9 cellular contexts compared by ENCODE assay signal in genomic region chrX:123976671-123977316, GRCh38. TPM values are rescaled to one million over a fixed set of nuclear protein-coding genes. Genes with fewer than 3 reads are reported as not detected.
DNase-seq lines count a peak whose midpoint lies in the region; ATAC-seq and TF ChIP-seq lines count a peak whose summit lies in the region.
"Had no signal": no experiment of that assay in that cellular context is flagged by ENCODE, and none has a peak within 500 bp of the region (broad histone marks: within the 10 kb centered on the region; RNA-seq: fewer than 3 reads in every experiment).

No MANE protein-coding gene starts in this region.

- H2BK12ac ChIP-seq in H9 (ENCODE audit: insufficient read length, low read depth, low read length) = no peak overlapping the region

- H2AK5ac ChIP-seq in H9 (ENCODE audit: insufficient read length, low read length) = no peak overlapping the region

- H2BK120ac ChIP-seq in H9 (ENCODE audit: low read depth, low read length, poor library complexity, severe bottlenecking) = no peak overlapping the region

- no peak overlapping the region for H3K23ac ChIP-seq in H9 (ENCODE audit: insufficient read length, low read depth, low read length)

- H3K9me3 ChIP-seq in H9 (ENCODE audit: control insufficient read depth, low read depth, low read length) = no peaks in the 10 kb centered on the region
- H3K9me3 ChIP-seq in T-helper 17 cell (ENCODE audit: control insufficient read depth, low read length, poor library complexity, severe bottlenecking) = no peaks in the 10 kb centered on the region
- H3K9me3 ChIP-seq: transverse colon had no signal

- H3K4me3 Mint-ChIP-seq in H9 (no peak overlapping the region), T-helper 17 cell (peak overlapping the region; percentile 33)

- H2BK20ac ChIP-seq in H9 (ENCODE audit: low read depth, low read length, poor library complexity, severe bottlenecking) = no peak overlapping the region

- TF ChIP-seq CTCF in H9 (conservative IDR thresholded peaks at IDR 0.05) = 0 out of 3 replicates have a peak, but pooled peaks have one; percentile 13

- no peak overlapping the region for H2BK5ac ChIP-seq in H9 (ENCODE audit: insufficient read length, low read length)

- H3K14ac ChIP-seq in H9 (ENCODE audit: insufficient read depth, low read length) = no peak overlapping the region

- no peaks in the 10 kb centered on the region for H3K23me2 ChIP-seq in H9 (ENCODE audit: insufficient read length, low read depth, low read length, poor library complexity, severe bottlenecking)

- no peak overlapping the region for H3K4ac ChIP-seq in H9 (ENCODE audit: low read depth, low read length)

- no peaks in the 10 kb centered on the region for H3K79me1 ChIP-seq in H9 (ENCODE audit: insufficient read depth, low read depth, low read length, poor library complexity, severe bottlenecking)

- no peak overlapping the region for H3K56ac ChIP-seq in H9 (ENCODE audit: insufficient read length, low read depth, low read length)

- 0 out of 7 replicates have a peak overlapping the region, but pooled peaks of 1 of the 3 experiments have one; percentile 16 for H3K27ac Mint-ChIP-seq in H9
- peak overlapping the region; percentile 2 for H3K27ac Mint-ChIP-seq in T-helper 17 cell

- no peak overlapping the region for H2BK15ac ChIP-seq in H9 (ENCODE audit: low read depth, low read length)

- DNase-seq in AG08395 (ENCODE audit: low spot score) = peak; percentile 7
- no peak for DNase-seq in H9
- DNase-seq in T-helper 17 cell = no peak
- DNase-seq in hepatic stellate cell (ENCODE audit: low spot score) = peak; percentile 23
- DNase-seq in foreskin melanocyte = no peak
- DNase-seq: transverse colon had no signal

- H3K27me3 Mint-ChIP-seq in H9 (ENCODE audit: low read depth) = no peaks in the 10 kb centered on the region; the same call in 1 of the 2 replicates
- H3K27me3 Mint-ChIP-seq in T-helper 17 cell = no peaks in the 10 kb centered on the region

- H4K8ac ChIP-seq in H9 (replicated peaks; ENCODE audit: insufficient read length, low read depth, low read length) = no peak overlapping the region

- no peak overlapping the region for H2AFZ ChIP-seq in H9 (ENCODE audit: low read length)

- H3K4me1 ChIP-seq in H9 (ENCODE audit: insufficient read depth, low read length) = no peaks in the 10 kb centered on the region

- no peak overlapping the region for H3T11ph ChIP-seq in H9 (ENCODE audit: low read length)

- H3K18ac ChIP-seq in H9 (ENCODE audit: insufficient read length, low read depth, low read length) = no peak overlapping the region

- no peak overlapping the region for H3K4me2 ChIP-seq in H9 (ENCODE audit: insufficient read depth, insufficient read length, low read length)

- peaks cover 0 to 33% of the 10 kb centered on the region in 2 experiments; a peak in 2 of 5 replicates for H3K9me3 Mint-ChIP-seq in H9

- H4K5ac ChIP-seq in H9 (ENCODE audit: insufficient read length, low read depth, low read length) = no peak overlapping the region

- H4K20me1 ChIP-seq in H9 (ENCODE audit: control insufficient read depth, insufficient read depth, insufficient read length) = no peaks in the 10 kb centered on the region

- H3K79me2 ChIP-seq in H9 (ENCODE audit: insufficient read depth, low read length) = peaks cover 23% of the 10 kb centered on the region; the same call in 1 of the 2 replicates

- ATAC-seq in T-helper 17 cell (peak; percentile 45), GM19351 (IDR thresholded peaks at IDR 0.05; ENCODE audit: unreplicated experiment) (no peak), GM21390 (IDR thresholded peaks at IDR 0.05; ENCODE audit: unreplicated experiment) (no peak), HG03457 (IDR thresholded peaks at IDR 0.05; ENCODE audit: unreplicated experiment) (no peak)

- no CpG with 5 or more reads among the region's 1 CpG for WGBS in H9 (ENCODE audit: extremely low coverage, insufficient read length, low lambda C conversion rate)

- no peak overlapping the region for H4K91ac ChIP-seq in H9 (ENCODE audit: insufficient read length, low read depth, low read length)

- H3K4me1 Mint-ChIP-seq in H9 (peaks cover 16 to 18% of the 10 kb centered on the region in 2 experiments), T-helper 17 cell (peaks cover 28% of the 10 kb centered on the region)

- H3K27me3 ChIP-seq in H9 (ENCODE audit: insufficient read depth, low read length) = no peaks in the 10 kb centered on the region
- H3K27me3 ChIP-seq: transverse colon had no signal

- H3K27ac ChIP-seq in H9 (ENCODE audit: insufficient read length, low read depth, low read length) = no peak overlapping the region

- H3K36me3 Mint-ChIP-seq in H9 (ENCODE audit: insufficient read depth in 1 of 3, low read depth in 3 of 3) (peaks cover 0 to 3% (median 1%) of the 10 kb centered on the region in 3 experiments; a peak in 2 of 7 replicates), T-helper 17 cell (ENCODE audit: low read depth) (no peaks in the 10 kb centered on the region)

- H3K9ac ChIP-seq in H9 (ENCODE audit: extremely low read depth, insufficient read length, low read length) = no peak overlapping the region

RNA-seq across cellular contexts. Expression of gene STAG2, which starts 15.3 kb away (rescaled TPM):
- total RNA-seq in H9 (2021) (80.0 and 81.6 TPM in 2 replicates), T-helper 17 cell (10 to 100 TPM; 77.2 to 81.3 TPM)

Comparison
In these comparisons a context has a peak if more than half of its experiments do, and no peak if none do; other contexts are left out.
1. DNase-seq: peak in AG08395 (single experiment) and hepatic stellate cell (single experiment); none in H9 (single experiment), T-helper 17 cell (0 of 3) and foreskin melanocyte (single experiment).